Comparison of ENCODE assay signal across 8 cellular contexts in the genomic region with DNA sequence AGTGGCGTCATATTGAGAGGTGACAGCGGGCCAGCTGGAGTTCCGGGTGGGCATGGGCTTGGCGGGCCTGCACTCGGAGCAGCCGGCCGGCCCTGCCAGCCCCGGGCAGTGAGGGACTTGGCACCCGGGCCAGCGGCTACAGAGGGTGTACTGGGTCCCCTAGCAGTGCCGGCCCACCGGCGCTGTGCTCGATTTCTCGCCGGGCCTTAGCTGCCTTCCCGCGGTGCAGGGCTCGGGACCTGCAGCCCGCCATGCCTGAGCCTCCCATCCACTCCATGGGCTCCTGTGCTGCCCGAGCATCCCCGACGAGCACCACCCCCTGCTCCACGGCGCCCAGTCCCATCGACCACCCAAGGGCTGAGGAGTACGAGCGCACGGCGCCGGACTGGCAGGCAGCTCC. TPM values are rescaled to one million over a fixed set of nuclear protein-coding genes. Genes with fewer than 3 reads are reported as not detected.
DNase-seq lines count a peak whose midpoint lies in the region; ATAC-seq, FAIRE-seq and TF ChIP-seq lines count a peak whose summit lies in the region.
"Not testable (repeated sequence)": the region's sequence is repeated elsewhere in the genome, so short reads cannot be mapped to it uniquely, and the experiment has no call there.

No MANE protein-coding gene starts in this region.

- not testable (repeated sequence) for TF ChIP-seq RAD21 in K562 (CRISPR knock-in tag; conservative IDR thresholded peaks at IDR 0.05 in 1 of 2, IDR thresholded peaks at IDR 0.05 in 1 of 2)

- H3K4me3 Mint-ChIP-seq in CD8-positive, alpha-beta memory T cell, result peak overlapping the region; percentile 37 to 95 (median 94)
- H3K4me3 Mint-ChIP-seq in T-cell, result peak overlapping the region; percentile 94 to 95 (median 94)
- peak overlapping the region; percentile 94 to 95 for H3K4me3 Mint-ChIP-seq in activated T-cell treated with anti-CD3 and anti-CD28 coated beads, Interleukin-2, amount 50 U/mL, for 72 hours
- H3K4me3 Mint-ChIP-seq in naive thymus-derived CD4-positive, alpha-beta T cell, result peak overlapping the region in 8 of 10 donors; percentile 72 to 98 (median 94)
- H3K4me3 Mint-ChIP-seq in stimulated activated naive B cell treated with anti-CD40 and anti-IgM and Interleukin-4, amounts not matched to agents 10 μg/mL and 1 μg/mL and 100 μg/mL, for 72 hours, result peak overlapping the region; percentile 53 to 88

- not testable (repeated sequence) for H3K27me3 Mint-ChIP-seq in CD8-positive, alpha-beta memory T cell; T-cell; activated T-cell treated with anti-CD3 and anti-CD28 coated beads, Interleukin-2, amount 50 U/mL, for 72 hours (ENCODE audit: low read depth); stimulated activated naive B cell treated with anti-CD40 and anti-IgM and Interleukin-4, amounts not matched to agents 10 μg/mL and 1 μg/mL and 100 μg/mL, for 72 hours
- H3K27me3 Mint-ChIP-seq in naive thymus-derived CD4-positive, alpha-beta T cell, result peaks cover 0 to 11% (median 4%) of the 10 kb centered on the region in 5 donors

- H3K27ac ChIP-seq in CD8-positive, alpha-beta memory T cell (ENCODE audit: low read depth, low read length); K562 (ENCODE audit: extremely low read depth, low read depth, low read length): not testable (repeated sequence)
- peak overlapping the region; percentile 88 for H3K27ac ChIP-seq in cardiac muscle cell
- peak overlapping the region; percentile 79 for H3K27ac ChIP-seq in naive thymus-derived CD4-positive, alpha-beta T cell (ENCODE audit: low read depth, low read length)

- H3K4me1 Mint-ChIP-seq in CD8-positive, alpha-beta memory T cell, result peaks cover 29 to 43% (median 40%) of the 10 kb centered on the region in 3 donors
- H3K4me1 Mint-ChIP-seq in T-cell, result peaks cover 21 to 33% (median 30%) of the 10 kb centered on the region in 3 donors
- H3K4me1 Mint-ChIP-seq in activated T-cell treated with anti-CD3 and anti-CD28 coated beads, Interleukin-2, amount 50 U/mL, for 72 hours (ENCODE audit: low read depth), result peaks cover 17% of the 10 kb centered on the region
- H3K4me1 Mint-ChIP-seq in naive thymus-derived CD4-positive, alpha-beta T cell, result peaks cover 7 to 45% (median 32%) of the 10 kb centered on the region in 7 donors
- H3K4me1 Mint-ChIP-seq in stimulated activated naive B cell treated with anti-CD40 and anti-IgM and Interleukin-4, amounts not matched to agents 10 μg/mL and 1 μg/mL and 100 μg/mL, for 72 hours, result peaks cover 6 to 28% of the 10 kb centered on the region in 2 donors

- H3K4me2 ChIP-seq in K562 (ENCODE audit: insufficient read depth, low read length), result peak overlapping the region; percentile 90

- H2AFZ ChIP-seq in K562 (ENCODE audit: low read depth, low read length), result peak overlapping the region; percentile 100

- not testable (repeated sequence) for TF ChIP-seq CTCF in K562 (IDR thresholded peaks at IDR 0.05 in 2 of 3, conservative IDR thresholded peaks at IDR 0.05 in 1 of 3; ENCODE audit: insufficient read depth in 2 of 3, low read depth in 1 of 3, low read length in 3 of 3); cardiac muscle cell (IDR thresholded peaks at IDR 0.05; ENCODE audit: low read depth, low read length)

- H3K4me3 ChIP-seq in CD8-positive, alpha-beta memory T cell (ENCODE audit: low read length); K562; cardiac muscle cell: not testable (repeated sequence)
- peak overlapping the region; percentile 82 for H3K4me3 ChIP-seq in Jurkat, Clone E6-1 (ENCODE audit: low read length)
- peak overlapping the region; percentile 78 for H3K4me3 ChIP-seq in naive thymus-derived CD4-positive, alpha-beta T cell (ENCODE audit: low read length)

- POLR2A ChIA-PET in CD8-positive, alpha-beta memory T cell (lab: Charles Lee), result interaction anchor here (0.6 to 0.9 kb wide), 2 partner anchors 9 to 65 kb away, joined by 3 read pairs; a partner anchor contains a TSS
- POLR2A ChIA-PET in T-cell (lab: Charles Lee); K562 (lab: Yijun Ruan, JAX): not testable (repeated sequence)
- POLR2A ChIA-PET in naive thymus-derived CD4-positive, alpha-beta T cell (lab: Charles Lee), result interaction anchor here (1.0 to 2.6 kb wide), 2 partner anchors 51 to 65 kb away, joined by 5 to 12 read pairs; a partner anchor contains a TSS

- H3K9ac ChIP-seq in K562 (ENCODE audit: insufficient read depth in 1 of 2, low read depth in 2 of 2, low read length in 2 of 2), result 0 out of 4 replicates have a peak overlapping the region, but pooled peaks of 1 of the 2 experiments have one; percentile 82

- H3K36me3 ChIP-seq in CD8-positive, alpha-beta memory T cell (ENCODE audit: insufficient read depth, low read length); K562 (ENCODE audit: control insufficient read depth, insufficient read depth, low read length); cardiac muscle cell; naive thymus-derived CD4-positive, alpha-beta T cell (ENCODE audit: control insufficient read depth in 2 of 3, insufficient read depth in 3 of 3, low read length in 3 of 3): not testable (repeated sequence)

- DNase-seq in CD8-positive, alpha-beta memory T cell, result peak in 1 of 5 donors; percentile 4
- not testable (repeated sequence) for DNase-seq in Jurkat, Clone E6-1 (ENCODE audit: low read depth, low spot score); activated T-cell treated with anti-CD3 and anti-CD28 coated beads, Interleukin-2, amount 50 U/mL, for 72 hours; K562 (ENCODE audit: extremely low read depth in 1 of 4, low spot score in 3 of 4); cardiac muscle cell (ENCODE audit: low read depth in 1 of 2, low spot score in 1 of 2); naive thymus-derived CD4-positive, alpha-beta T cell; stimulated activated naive B cell treated with anti-CD40 and anti-IgM and Interleukin-4, amounts not matched to agents 10 μg/mL and 1 μg/mL and 100 μg/mL, for 72 hours
- peak in 1 of 34 experiments; percentile 2 for DNase-seq in T-cell

- ATAC-seq in T-cell (replicated peaks in 1 of 4); activated T-cell treated with anti-CD3 and anti-CD28 coated beads, Interleukin-2, amount 50 U/mL, for 72 hours (replicated peaks in 1 of 2); K562; naive thymus-derived CD4-positive, alpha-beta T cell; stimulated activated naive B cell treated with anti-CD40 and anti-IgM and Interleukin-4, amounts not matched to agents 10 μg/mL and 1 μg/mL and 100 μg/mL, for 72 hours (replicated peaks): not testable (repeated sequence)

- not testable (repeated sequence) for TF ChIP-seq EP300 in K562 (IDR thresholded peaks at IDR 0.05; ENCODE audit: low read length)

- not testable (repeated sequence) for H4K20me1 ChIP-seq in K562 (replicated peaks; ENCODE audit: control insufficient read depth, insufficient read depth, low read length)

- H3K4me1 ChIP-seq in CD8-positive, alpha-beta memory T cell (ENCODE audit: insufficient read depth, low read length), result peaks cover 16% of the 10 kb centered on the region
- H3K4me1 ChIP-seq in K562 (replicated peaks in 1 of 2; ENCODE audit: control insufficient read depth in 2 of 2, insufficient read depth in 2 of 2, low read length in 2 of 2) (peaks cover 3 to 12% of the 10 kb centered on the region in 2 experiments; a peak in 1 of 5 replicates), cardiac muscle cell (ENCODE audit: low read depth) (peaks cover 14% of the 10 kb centered on the region)
- H3K4me1 ChIP-seq in naive thymus-derived CD4-positive, alpha-beta T cell (ENCODE audit: control insufficient read depth in 2 of 2, insufficient read depth in 2 of 2, low read length in 2 of 2), result peaks cover 0 to 13% of the 10 kb centered on the region in 2 donors

- not testable (repeated sequence) for TF ChIP-seq POLR2A in K562 (conservative IDR thresholded peaks at IDR 0.05)

- whole genome bisulfite sequencing in K562 (ENCODE audit: insufficient coverage, low coverage, missing lambda C conversion rate), result 94% methylated on average over 16 of the region's 31 CpGs

- intact Hi-C loops in K562 (cut with micrococcal nuclease), result loop anchor here (2.0 kb wide), 1 partner anchor 65 kb away; a partner anchor contains a TSS
- intact Hi-C loops in naive thymus-derived CD4-positive, alpha-beta T cell (cut with micrococcal nuclease), result loop anchor here (1.0 to 10.0 kb wide), 3 partner anchors 35 to 877 kb away; a partner anchor contains a TSS

- H3K79me2 ChIP-seq in K562 (ENCODE audit: control insufficient read depth, insufficient read depth, low read length), result peaks cover 34% of the 10 kb centered on the region

- H3K27ac Mint-ChIP-seq in CD8-positive, alpha-beta memory T cell, result peak overlapping the region in 5 of 8 donors; percentile 89 to 98 (median 97)
- peak overlapping the region in 1 of 2 donors; percentile 97 for H3K27ac Mint-ChIP-seq in T-cell
- not testable (repeated sequence) for H3K27ac Mint-ChIP-seq in activated T-cell treated with anti-CD3 and anti-CD28 coated beads, Interleukin-2, amount 50 U/mL, for 72 hours
- H3K27ac Mint-ChIP-seq in naive thymus-derived CD4-positive, alpha-beta T cell, result peak overlapping the region in 8 of 9 donors; percentile 59 to 98 (median 98)
- peak overlapping the region; percentile 81 for H3K27ac Mint-ChIP-seq in stimulated activated naive B cell treated with anti-CD40 and anti-IgM and Interleukin-4, amounts not matched to agents 10 μg/mL and 1 μg/mL and 100 μg/mL, for 72 hours

- not testable (repeated sequence) for H3K27me3 ChIP-seq in CD8-positive, alpha-beta memory T cell (ENCODE audit: insufficient read depth, low read length, poor library complexity, severe bottlenecking); K562 (ENCODE audit: control insufficient read depth in 2 of 2, insufficient read depth in 2 of 2, low read length in 2 of 2); cardiac muscle cell; naive thymus-derived CD4-positive, alpha-beta T cell (ENCODE audit: control insufficient read depth in 2 of 2, insufficient read depth in 2 of 2, low read length in 2 of 2)

- BruUV-seq in K562 (replicated peaks; lab: Mats Ljungman, UMichigan), result not testable (repeated sequence)

- H3K9me3 ChIP-seq in CD8-positive, alpha-beta memory T cell (ENCODE audit: low read length); K562 (replicated peaks; ENCODE audit: control insufficient read depth, insufficient read depth, low read depth, low read length); cardiac muscle cell (ENCODE audit: low read depth); naive thymus-derived CD4-positive, alpha-beta T cell (ENCODE audit: control insufficient read depth in 2 of 3, low read length in 3 of 3): not testable (repeated sequence)

- in situ Hi-C loops in K562 (cut with MboI), result not testable (repeated sequence)

- not testable (repeated sequence) for H3K9me1 ChIP-seq in K562 (ENCODE audit: control insufficient read depth, insufficient read depth, low read length)

- H3K36me3 Mint-ChIP-seq in CD8-positive, alpha-beta memory T cell; T-cell; activated T-cell treated with anti-CD3 and anti-CD28 coated beads, Interleukin-2, amount 50 U/mL, for 72 hours (ENCODE audit: insufficient read depth in 2 of 2); naive thymus-derived CD4-positive, alpha-beta T cell; stimulated activated naive B cell treated with anti-CD40 and anti-IgM and Interleukin-4, amounts not matched to agents 10 μg/mL and 1 μg/mL and 100 μg/mL, for 72 hours: not testable (repeated sequence)

- CTCF ChIA-PET in CD8-positive, alpha-beta memory T cell (lab: Charles Lee), result interaction anchor here (1.4 to 3.0 kb wide), 2 partner anchors 11 to 13 kb away, joined by 3 to 11 read pairs; no protein-coding TSS in a partner anchor
- CTCF ChIA-PET in T-cell (lab: Charles Lee), result interaction anchor here in 1 of 2 donors (1.1 to 1.4 kb wide), 2 partner anchors 35 to 71 kb away, joined by 3 to 4 read pairs; no protein-coding TSS in a partner anchor
- CTCF ChIA-PET in K562 (lab: Yijun Ruan, JAX; ENCODE audit: low intra/inter-chr PET ratio), result not testable (repeated sequence)
- CTCF ChIA-PET in naive thymus-derived CD4-positive, alpha-beta T cell (lab: Charles Lee), result interaction anchor here (0.5 to 1.2 kb wide), 2 partner anchors 65 to 747 kb away, joined by 4 read pairs; a partner anchor contains a TSS

- not testable (repeated sequence) for FAIRE-seq in K562 (lab: Jason Lieb, UNC)

- H3K9me3 Mint-ChIP-seq in CD8-positive, alpha-beta memory T cell; T-cell; activated T-cell treated with anti-CD3 and anti-CD28 coated beads, Interleukin-2, amount 50 U/mL, for 72 hours; naive thymus-derived CD4-positive, alpha-beta T cell; stimulated activated naive B cell treated with anti-CD40 and anti-IgM and Interleukin-4, amounts not matched to agents 10 μg/mL and 1 μg/mL and 100 μg/mL, for 72 hours: not testable (repeated sequence)

RNA-seq across cellular contexts. Expression of a gene that starts 0.9 kb away (rescaled TPM):
- total RNA-seq in CD8-positive, alpha-beta memory T cell, result 10 to 100 TPM; 28.4 to 30.8 TPM
- polyA plus RNA-seq in CD8-positive, alpha-beta memory T cell, result 27.3 TPM
- 35.7 TPM for polyA plus RNA-seq in Jurkat, Clone E6-1 (2012; ENCODE audit: insufficient read depth, insufficient read length)
- total RNA-seq in T-cell (10 to 100 TPM; 18.2 to 25.0 (median 24.0) TPM), K562 (2014; rRNA removed) (18.6 and 21.1 TPM in 2 replicates), K562 (2014; rRNA removed; fragmentation: Illumina TruSeq; extraction: Trizol) (30.2 and 37.2 TPM in 2 replicates), K562 (2015; rRNA removed; fragmentation: Illumina TruSeq; extraction: Trizol) (22.7 and 27.0 TPM in 2 replicates), K562 (2021) (23.0 and 25.9 TPM in 2 replicates), cardiac muscle cell (22.4 and 27.7 TPM in 2 replicates)
- 10 to 100 TPM; 18.4 to 19.9 TPM for total RNA-seq in activated T-cell treated with anti-CD3 and anti-CD28 coated beads, Interleukin-2, amount 50 U/mL, for 72 hours
- total RNA-seq in K562 (2011; cell fraction: chromatin; rRNA removed; ENCODE audit: low replicate concordance), result 10.9 and 53.2 TPM in 2 replicates
- 8.4 and 12.0 TPM in 2 replicates for total RNA-seq in K562 (2011; cell fraction: nucleolus; rRNA removed)
- total RNA-seq in K562 (2011; cell fraction: nucleoplasm; rRNA removed), result 24.1 and 29.8 TPM in 2 replicates
- polyA plus RNA-seq in K562 (2011; rRNA removed) (19.7 and 40.6 TPM in 2 replicates), K562 (2014; fragmentation: Illumina TruSeq; extraction: Trizol) (23.6 and 24.3 TPM in 2 replicates), K562 (2014; fragmentation: Nextera tagmentation; extraction: Ambion mirVana) (10 to 100 TPM; 10.5 to 13.5 TPM), K562 (2014; rRNA removed) (22.7 and 22.9 TPM in 2 replicates), cardiac muscle cell (17.9 and 23.4 TPM in 2 replicates)
- 5.4 and 9.8 TPM in 2 replicates for polyA plus RNA-seq in K562 (2011; cell fraction: cytosol; rRNA removed)
- polyA plus RNA-seq in K562 (2011; cell fraction: nucleus; rRNA removed), result 21.6 and 24.9 TPM in 2 replicates
- polyA plus RNA-seq in K562 (2012), result 12.7 and 16.6 TPM in 2 replicates
- 18.1 and 24.8 TPM in 2 replicates for polyA minus RNA-seq in K562 (2011; rRNA and poly(A)+ RNA removed)
- polyA minus RNA-seq in K562 (2011; cell fraction: cytosol; rRNA and poly(A)+ RNA removed), result 6.3 and 7.8 TPM in 2 replicates
- 16.6 and 23.0 TPM in 2 replicates for polyA minus RNA-seq in K562 (2011; cell fraction: nucleus; rRNA and poly(A)+ RNA removed)
- total RNA-seq in naive thymus-derived CD4-positive, alpha-beta T cell, result 10 to 100 TPM; 15.8 to 29.1 (median 23.5) TPM
- polyA plus RNA-seq in naive thymus-derived CD4-positive, alpha-beta T cell, result 10 to 100 TPM; 27.9 to 31.7 TPM
